In the genomic region with DNA sequence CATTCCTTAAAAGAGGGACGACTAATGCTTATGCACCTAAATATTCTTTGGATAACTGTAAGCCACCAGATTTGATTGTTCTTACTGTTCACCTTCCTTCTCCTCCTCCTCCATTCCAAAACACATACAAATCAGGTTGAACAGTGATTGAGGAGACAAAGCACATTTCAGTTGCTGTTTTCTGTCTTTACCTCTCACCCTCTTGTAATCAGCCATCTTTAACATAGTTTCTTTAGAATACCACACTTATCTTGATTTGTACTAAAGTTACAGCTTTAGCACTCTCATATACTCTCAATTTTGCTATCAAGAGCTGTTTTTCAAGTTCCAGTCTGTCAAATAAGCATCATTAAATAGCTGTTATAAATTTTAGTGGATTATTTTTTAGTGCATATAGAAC, we compare ENCODE assay signal across 15 cellular contexts.
A peak's percentile ranks its signal among the peaks of the same experiment; 100 is the strongest.
DNase-seq lines count a peak whose midpoint lies in the region; ATAC-seq, FAIRE-seq and TF ChIP-seq lines count a peak whose summit lies in the region.
"Had no signal": no experiment of that assay in that cellular context is flagged by ENCODE, and none has a peak within 500 bp of the region (broad histone marks: within the 10 kb centered on the region; RNA-seq: fewer than 3 reads in every experiment).

No MANE protein-coding gene starts in this region.

- no peak overlapping the region for H2AFZ ChIP-seq in DND-41 (ENCODE audit: low read depth, low read length)

- H3K79me2 ChIP-seq in DND-41 (ENCODE audit: insufficient read depth, low read length): peaks cover 50% of the 10 kb centered on the region

- CTCF ChIA-PET in activated CD4-positive, alpha-beta memory T cell treated with anti-CD3 and anti-CD28 coated beads, Interleukin-2, amount 10 ng/mL, durations not matched to agents 7 days and 5 days (lab: Charles Lee): no interaction called here
- CTCF ChIA-PET in activated CD4-positive, alpha-beta memory T cell treated with anti-CD3 and anti-CD28 coated beads for 36 hours (lab: Charles Lee): no interaction called here

- peak overlapping the region; percentile 13 for H3K27ac Mint-ChIP-seq in activated CD4-positive, alpha-beta memory T cell treated with anti-CD3 and anti-CD28 coated beads, Interleukin-2, amount 10 ng/mL, durations not matched to agents 7 days and 5 days
- H3K27ac Mint-ChIP-seq in activated CD4-positive, alpha-beta memory T cell treated with anti-CD3 and anti-CD28 coated beads for 36 hours: no peak overlapping the region
- H3K27ac Mint-ChIP-seq in activated T-helper 1 cell treated with anti-CD3 and anti-CD28 coated beads, Interleukin-12 subunit alpha, Interleukin-12 subunit beta, Interleukin-2, Interleukin-4 antibody, amounts not matched to agents 30 ng/mL and 10 ng/mL and 1 ng/mL, durations not matched to agents 14 hours and 24 hours and 36 hours: peak overlapping the region; percentile 62

- in situ Hi-C loops in HAP-1 (cut with MboI; ENCODE audit: low sequenced_read_pairs): no loop called here

- DNase-seq in activated CD4-positive, alpha-beta memory T cell treated with anti-CD3 and anti-CD28 coated beads, Interleukin-2, amount 10 ng/mL, durations not matched to agents 7 days and 5 days: no peak
- no peak for DNase-seq in activated CD4-positive, alpha-beta memory T cell treated with anti-CD3 and anti-CD28 coated beads for 36 hours
- DNase-seq in DND-41 (no peak), HTR-8/SVneo (ENCODE audit: insufficient read length, low spot score) (no peak), iPS-NIHi7 (ENCODE audit: extremely low spot score) (no peak), HAP-1 (ENCODE audit: low spot score in 2 of 2) (no peak)
- no peak for DNase-seq in activated T-helper 1 cell treated with anti-CD3 and anti-CD28 coated beads, Interleukin-12 subunit alpha, Interleukin-12 subunit beta, Interleukin-2, Interleukin-4 antibody, amounts not matched to agents 30 ng/mL and 10 ng/mL and 1 ng/mL, durations not matched to agents 14 hours and 24 hours and 36 hours (ENCODE audit: low spot score)
- DNase-seq: ACHN; CD4-positive, CD25-positive, alpha-beta regulatory T cell; DMS53; GM23248 had no signal

- no peaks in the 10 kb centered on the region for H3K9me3 ChIP-seq in DND-41 (ENCODE audit: insufficient read depth, low read length, severe bottlenecking)
- no peaks in the 10 kb centered on the region for H3K9me3 ChIP-seq in HAP-1

- peaks cover 22% of the 10 kb centered on the region for H3K36me3 Mint-ChIP-seq in activated CD4-positive, alpha-beta memory T cell treated with anti-CD3 and anti-CD28 coated beads, Interleukin-2, amount 10 ng/mL, durations not matched to agents 7 days and 5 days (ENCODE audit: low read depth)
- H3K36me3 Mint-ChIP-seq in activated CD4-positive, alpha-beta memory T cell treated with anti-CD3 and anti-CD28 coated beads for 36 hours: peaks cover 8% of the 10 kb centered on the region
- H3K36me3 Mint-ChIP-seq in activated T-helper 1 cell treated with anti-CD3 and anti-CD28 coated beads, Interleukin-12 subunit alpha, Interleukin-12 subunit beta, Interleukin-2, Interleukin-4 antibody, amounts not matched to agents 30 ng/mL and 10 ng/mL and 1 ng/mL, durations not matched to agents 14 hours and 24 hours and 36 hours (ENCODE audit: low read depth): peaks cover 25% of the 10 kb centered on the region

- no peaks in the 10 kb centered on the region for H3K27me3 Mint-ChIP-seq in activated CD4-positive, alpha-beta memory T cell treated with anti-CD3 and anti-CD28 coated beads, Interleukin-2, amount 10 ng/mL, durations not matched to agents 7 days and 5 days
- H3K27me3 Mint-ChIP-seq in activated CD4-positive, alpha-beta memory T cell treated with anti-CD3 and anti-CD28 coated beads for 36 hours: no peaks in the 10 kb centered on the region
- H3K27me3 Mint-ChIP-seq in activated T-helper 1 cell treated with anti-CD3 and anti-CD28 coated beads, Interleukin-12 subunit alpha, Interleukin-12 subunit beta, Interleukin-2, Interleukin-4 antibody, amounts not matched to agents 30 ng/mL and 10 ng/mL and 1 ng/mL, durations not matched to agents 14 hours and 24 hours and 36 hours (ENCODE audit: insufficient read depth): no peaks in the 10 kb centered on the region
- H3K27me3 Mint-ChIP-seq: CD4-positive, CD25-positive, alpha-beta regulatory T cell had no signal

- H3K27me3 ChIP-seq in DND-41 (ENCODE audit: insufficient read depth, low read length, poor library complexity) (no peaks in the 10 kb centered on the region), HAP-1 (ENCODE audit: low read depth) (no peaks in the 10 kb centered on the region)
- H3K27me3 ChIP-seq: BLaER1 treated with 17β-estradiol and CSF1 and Interleukin-3, amounts not matched to agents 10 nM and 100 nM had no signal

- peak overlapping the region; percentile 39 for H3K9ac ChIP-seq in DND-41 (ENCODE audit: low read depth, low read length)
- H3K9ac ChIP-seq: BLaER1 treated with 17β-estradiol and CSF1 and Interleukin-3, amounts not matched to agents 10 nM and 100 nM had no signal

- H3K4me3 Mint-ChIP-seq in activated CD4-positive, alpha-beta memory T cell treated with anti-CD3 and anti-CD28 coated beads, Interleukin-2, amount 10 ng/mL, durations not matched to agents 7 days and 5 days: no peak overlapping the region
- no peak overlapping the region for H3K4me3 Mint-ChIP-seq in activated CD4-positive, alpha-beta memory T cell treated with anti-CD3 and anti-CD28 coated beads for 36 hours
- H3K4me3 Mint-ChIP-seq in activated T-helper 1 cell treated with anti-CD3 and anti-CD28 coated beads, Interleukin-12 subunit alpha, Interleukin-12 subunit beta, Interleukin-2, Interleukin-4 antibody, amounts not matched to agents 30 ng/mL and 10 ng/mL and 1 ng/mL, durations not matched to agents 14 hours and 24 hours and 36 hours: no peak overlapping the region
- H3K4me3 Mint-ChIP-seq: CD4-positive, CD25-positive, alpha-beta regulatory T cell had no signal

- H3K9me3 Mint-ChIP-seq in activated CD4-positive, alpha-beta memory T cell treated with anti-CD3 and anti-CD28 coated beads, Interleukin-2, amount 10 ng/mL, durations not matched to agents 7 days and 5 days: no peaks in the 10 kb centered on the region
- no peaks in the 10 kb centered on the region for H3K9me3 Mint-ChIP-seq in activated CD4-positive, alpha-beta memory T cell treated with anti-CD3 and anti-CD28 coated beads for 36 hours
- H3K9me3 Mint-ChIP-seq in activated T-helper 1 cell treated with anti-CD3 and anti-CD28 coated beads, Interleukin-12 subunit alpha, Interleukin-12 subunit beta, Interleukin-2, Interleukin-4 antibody, amounts not matched to agents 30 ng/mL and 10 ng/mL and 1 ng/mL, durations not matched to agents 14 hours and 24 hours and 36 hours: peaks cover 6% of the 10 kb centered on the region

- TF ChIP-seq CTCF in DND-41 (IDR thresholded peaks at IDR 0.05; ENCODE audit: borderline replicate concordance, extremely low read depth, low read length, poor library complexity, severe bottlenecking): no peak

- POLR2A ChIA-PET in activated CD4-positive, alpha-beta memory T cell treated with anti-CD3 and anti-CD28 coated beads, Interleukin-2, amount 10 ng/mL, durations not matched to agents 7 days and 5 days (lab: Charles Lee): no interaction called here
- POLR2A ChIA-PET in activated CD4-positive, alpha-beta memory T cell treated with anti-CD3 and anti-CD28 coated beads for 36 hours (lab: Charles Lee): no interaction called here

- intact Hi-C loops in activated CD4-positive, alpha-beta memory T cell treated with anti-CD3 and anti-CD28 coated beads for 36 hours (cut with micrococcal nuclease): loop anchor here (2.0 kb wide), 1 partner anchor 451 kb away; no protein-coding TSS in a partner anchor
- intact Hi-C loops in activated T-helper 1 cell treated with anti-CD3 and anti-CD28 coated beads, Interleukin-12 subunit alpha, Interleukin-12 subunit beta, Interleukin-2, Interleukin-4 antibody, amounts not matched to agents 30 ng/mL and 10 ng/mL and 1 ng/mL, durations not matched to agents 14 hours and 24 hours and 36 hours (cut with micrococcal nuclease): no loop called here

- H3K4me1 Mint-ChIP-seq in activated CD4-positive, alpha-beta memory T cell treated with anti-CD3 and anti-CD28 coated beads, Interleukin-2, amount 10 ng/mL, durations not matched to agents 7 days and 5 days: peaks cover 67% of the 10 kb centered on the region
- H3K4me1 Mint-ChIP-seq in activated CD4-positive, alpha-beta memory T cell treated with anti-CD3 and anti-CD28 coated beads for 36 hours (ENCODE audit: low read depth): peaks cover 54% of the 10 kb centered on the region
- peaks cover 74% of the 10 kb centered on the region for H3K4me1 Mint-ChIP-seq in activated T-helper 1 cell treated with anti-CD3 and anti-CD28 coated beads, Interleukin-12 subunit alpha, Interleukin-12 subunit beta, Interleukin-2, Interleukin-4 antibody, amounts not matched to agents 30 ng/mL and 10 ng/mL and 1 ng/mL, durations not matched to agents 14 hours and 24 hours and 36 hours (ENCODE audit: low read depth)

- peaks cover 9% of the 10 kb centered on the region; the same call in 1 of the 2 replicates for H3K36me3 ChIP-seq in DND-41 (ENCODE audit: insufficient read depth, low read length)
- H3K36me3 ChIP-seq in HAP-1 (replicated peaks): no peaks in the 10 kb centered on the region

- ATAC-seq in DND-41 (ENCODE audit: insufficient read depth, low read depth): no peak
- no peak for ATAC-seq in HG02610 (IDR thresholded peaks at IDR 0.05; ENCODE audit: unreplicated experiment)
- ATAC-seq: GM12878 had no signal

- H3K27ac ChIP-seq in DND-41 (ENCODE audit: low read length): peak overlapping the region; percentile 72
- H3K27ac ChIP-seq: BLaER1 treated with 17β-estradiol and CSF1 and Interleukin-3, amounts not matched to agents 10 nM and 100 nM had no signal

- H4K20me1 ChIP-seq in DND-41 (ENCODE audit: insufficient read depth, low read length): peaks cover 3% of the 10 kb centered on the region; the same call in 1 of the 2 replicates

- peak; percentile 16 for FAIRE-seq in HTR-8/SVneo (lab: Jason Lieb, UNC)
- FAIRE-seq: GM12878, H54 had no signal

- H3K4me1 ChIP-seq in DND-41 (ENCODE audit: insufficient read depth, low read length) (peaks cover 76% of the 10 kb centered on the region), HAP-1 (peaks cover 3% of the 10 kb centered on the region; the same call in 1 of the 2 replicates)

- no peak overlapping the region for H3K4me3 ChIP-seq in DND-41 (ENCODE audit: low read depth in 1 of 2, low read length in 2 of 2)
- H3K4me3 ChIP-seq in HAP-1: no peak overlapping the region
- H3K4me3 ChIP-seq: BLaER1 treated with 17β-estradiol and CSF1 and Interleukin-3, amounts not matched to agents 10 nM and 100 nM; GM12878 had no signal

- H3K4me2 ChIP-seq in DND-41 (ENCODE audit: insufficient read depth, low read length): peak overlapping the region; percentile 58
